In genomic region chr5:167626341-167627118, GRCh38 we compare ENCODE assay signal across 19 cellular contexts.
DNase-seq lines count a peak whose midpoint lies in the region; ATAC-seq, FAIRE-seq and TF ChIP-seq lines count a peak whose summit lies in the region.
"Had no signal": no experiment of that assay in that cellular context is flagged by ENCODE, and none has a peak within 500 bp of the region (broad histone marks: within the 10 kb centered on the region; RNA-seq: fewer than 3 reads in every experiment).

No MANE protein-coding gene starts in this region.

- FAIRE-seq in astrocyte (lab: Jason Lieb, UNC): no peak
- FAIRE-seq: GM19239 had no signal

- H3K79me2 ChIP-seq in astrocyte (ENCODE audit: insufficient read depth, low read length): no peaks in the 10 kb centered on the region

- H3K4me3 Mint-ChIP-seq in astrocyte (ENCODE audit: unreplicated experiment): no peak overlapping the region
- H3K4me3 Mint-ChIP-seq in activated CD4-positive, alpha-beta memory T cell treated with anti-CD3 and anti-CD28 coated beads, Interleukin-2, amount 10 ng/mL, durations not matched to agents 7 days and 5 days: no peak overlapping the region

- no peak overlapping the region for H3K4me3 ChIP-seq in astrocyte (ENCODE audit: insufficient read depth, low read depth, low read length)
- H3K4me3 ChIP-seq: Peyer's patch, SJSA1 had no signal

- no peak overlapping the region for H3K9ac ChIP-seq in astrocyte (ENCODE audit: low read length)
- H3K9ac ChIP-seq: KMS-11 had no signal

- no peaks in the 10 kb centered on the region for H3K9me3 ChIP-seq in astrocyte (ENCODE audit: insufficient read depth, low read depth, low read length)
- H3K9me3 ChIP-seq: Peyer's patch, SJSA1 had no signal

- no peaks in the 10 kb centered on the region for H3K36me3 ChIP-seq in astrocyte (ENCODE audit: insufficient read depth, low read length)
- H3K36me3 ChIP-seq: Peyer's patch, SJSA1 had no signal

- H3K27me3 ChIP-seq in astrocyte (ENCODE audit: insufficient read depth, low read length): no peaks in the 10 kb centered on the region
- H3K27me3 ChIP-seq: Peyer's patch, SJSA1 had no signal

- H3K9me3 Mint-ChIP-seq in astrocyte (ENCODE audit: unreplicated experiment): peaks cover 6% of the 10 kb centered on the region
- H3K9me3 Mint-ChIP-seq in activated CD4-positive, alpha-beta memory T cell treated with anti-CD3 and anti-CD28 coated beads, Interleukin-2, amount 10 ng/mL, durations not matched to agents 7 days and 5 days: peaks cover 5% of the 10 kb centered on the region

- H4K20me1 ChIP-seq in astrocyte (ENCODE audit: insufficient read depth, low read length): no peaks in the 10 kb centered on the region

- DNase-seq in A172 (ENCODE audit: low spot score) (peak; percentile 40), HT1080 (ENCODE audit: low read depth) (peak; percentile 15), astrocyte (ENCODE audit: low read depth) (peak; percentile 53), foreskin melanocyte (peak; percentile 83)
- DNase-seq in activated CD4-positive, alpha-beta memory T cell treated with anti-CD3 and anti-CD28 coated beads, Interleukin-2, amount 10 ng/mL, durations not matched to agents 7 days and 5 days: no peak
- no peak for DNase-seq in activated T-cell treated with anti-CD3 and anti-CD28 coated beads, Interleukin-2, amount 50 U/mL, for 1 hour
- DNase-seq: 8988T, C1 segment of cervical spinal cord, DMS 273 treated with DMSO at 0.1 percent for 48 hours, GOT3, NCI-H187 treated with DMSO at 0.1 percent for 48 hours, NCI-H2171 treated with DMSO at 0.1 percent for 48 hours, NCI-H510A, Peyer's patch had no signal

- POLR2A ChIA-PET in activated CD4-positive, alpha-beta memory T cell treated with anti-CD3 and anti-CD28 coated beads, Interleukin-2, amount 10 ng/mL, durations not matched to agents 7 days and 5 days (lab: Charles Lee): no interaction called here

- H2AFZ ChIP-seq in astrocyte (ENCODE audit: low read depth, low read length): no peak overlapping the region

- H3K27me3 Mint-ChIP-seq in astrocyte (ENCODE audit: low read depth, unreplicated experiment): no peaks in the 10 kb centered on the region
- H3K27me3 Mint-ChIP-seq in activated CD4-positive, alpha-beta memory T cell treated with anti-CD3 and anti-CD28 coated beads, Interleukin-2, amount 10 ng/mL, durations not matched to agents 7 days and 5 days: no peaks in the 10 kb centered on the region

- CTCF ChIA-PET in activated CD4-positive, alpha-beta memory T cell treated with anti-CD3 and anti-CD28 coated beads, Interleukin-2, amount 10 ng/mL, durations not matched to agents 7 days and 5 days (lab: Charles Lee): no interaction called here

- H3K27ac Mint-ChIP-seq in astrocyte (ENCODE audit: unreplicated experiment): no peak overlapping the region
- no peak overlapping the region for H3K27ac Mint-ChIP-seq in activated CD4-positive, alpha-beta memory T cell treated with anti-CD3 and anti-CD28 coated beads, Interleukin-2, amount 10 ng/mL, durations not matched to agents 7 days and 5 days

- ATAC-seq in esophagus mucosa (no peak), GM18907 (IDR thresholded peaks at IDR 0.05; ENCODE audit: unreplicated experiment) (no peak)

- H3K36me3 Mint-ChIP-seq in astrocyte (ENCODE audit: low read depth, unreplicated experiment): peaks cover 6% of the 10 kb centered on the region
- no peaks in the 10 kb centered on the region for H3K36me3 Mint-ChIP-seq in activated CD4-positive, alpha-beta memory T cell treated with anti-CD3 and anti-CD28 coated beads, Interleukin-2, amount 10 ng/mL, durations not matched to agents 7 days and 5 days (ENCODE audit: low read depth)

- H3K27ac ChIP-seq in astrocyte (ENCODE audit: low read depth, low read length): peak overlapping the region; percentile 37
- H3K27ac ChIP-seq: KMS-11, Peyer's patch, SJSA1 had no signal

- no peak overlapping the region for H3K4me2 ChIP-seq in astrocyte (ENCODE audit: low read length)
- H3K4me2 ChIP-seq: KMS-11 had no signal

- TF ChIP-seq CTCF in astrocyte (IDR thresholded peaks at IDR 0.05; ENCODE audit: insufficient read depth, low read depth, low read length): no peak

- peaks cover 5% of the 10 kb centered on the region for H3K4me1 ChIP-seq in astrocyte (ENCODE audit: insufficient read depth, low read length)
- H3K4me1 ChIP-seq: Peyer's patch had no signal

- peaks cover 10% of the 10 kb centered on the region for H3K4me1 Mint-ChIP-seq in astrocyte (ENCODE audit: low read depth, unreplicated experiment)
- no peaks in the 10 kb centered on the region for H3K4me1 Mint-ChIP-seq in activated CD4-positive, alpha-beta memory T cell treated with anti-CD3 and anti-CD28 coated beads, Interleukin-2, amount 10 ng/mL, durations not matched to agents 7 days and 5 days

Comparison
In these comparisons a context has a peak if more than half of its experiments do, and no peak if none do; other contexts are left out.
1. DNase-seq: peak in A172 (single experiment), HT1080 (single experiment), astrocyte (single experiment) and foreskin melanocyte (single experiment); none in activated CD4-positive, alpha-beta memory T cell treated with anti-CD3 and anti-CD28 coated beads, Interleukin-2, amount 10 ng/mL, durations not matched to agents 7 days and 5 days (single experiment) and activated T-cell treated with anti-CD3 and anti-CD28 coated beads, Interleukin-2, amount 50 U/mL, for 1 hour (single experiment).